23 cellular contexts compared by ENCODE assay signal in the genomic region with DNA sequence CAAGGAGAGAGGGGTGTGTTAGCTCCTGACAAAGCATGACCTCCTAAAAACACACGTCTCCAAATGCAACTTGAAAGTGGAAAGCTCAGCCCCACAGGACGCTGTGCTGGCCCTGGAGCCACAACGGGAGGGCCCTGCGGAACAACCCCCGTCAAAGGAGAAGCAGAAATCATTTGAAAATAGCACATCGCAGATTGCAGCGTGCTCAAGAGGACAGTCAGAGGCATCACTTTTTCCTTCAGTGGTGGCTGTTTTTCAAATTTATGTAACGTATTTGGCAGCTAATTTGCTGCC.
DNase-seq lines count a peak whose midpoint lies in the region; ATAC-seq and TF ChIP-seq lines count a peak whose summit lies in the region.
"Had no signal": no experiment of that assay in that cellular context is flagged by ENCODE, and none has a peak within 500 bp of the region (broad histone marks: within the 10 kb centered on the region; RNA-seq: fewer than 3 reads in every experiment).

No MANE protein-coding gene starts in this region.

- H3K4me3 ChIP-seq in DND-41 (ENCODE audit: low read depth in 1 of 2, low read length in 2 of 2) = no peak overlapping the region
- peak overlapping the region; percentile 20 for H3K4me3 ChIP-seq in iPS-15b (ENCODE audit: low read depth, low read length)
- H3K4me3 ChIP-seq in neural progenitor cell = no peak overlapping the region

- peaks cover 13% of the 10 kb centered on the region for H3K27me3 Mint-ChIP-seq in neural progenitor cell (ENCODE audit: insufficient read depth, low read depth)

- peak overlapping the region; percentile 85 for H3K4me3 Mint-ChIP-seq in neural progenitor cell
- H3K4me3 Mint-ChIP-seq: B cell had no signal

- DNase-seq in activated CD4-positive, CD25-positive, alpha-beta regulatory T cell treated with anti-CD3 and anti-CD28 coated beads, Interleukin-2, amount 50 U/mL, for 72 hours = peak; percentile 23
- DNase-seq in activated CD4-positive, CD25-positive, alpha-beta regulatory T cell (lab: John Stamatoyannopoulos, UW) = no peak
- no peak for DNase-seq in DND-41
- no peak for DNase-seq in neural progenitor cell (ENCODE audit: low spot score)
- DNase-seq in Kasumi-1 (lab: John Stamatoyannopoulos, UW) = no peak
- DNase-seq in cortex of kidney (lab: John Stamatoyannopoulos, UW) = no peak
- DNase-seq: 8988T, COR-L47, DMS 273 treated with DMSO at 0.1 percent for 48 hours, GDM1, NCI-H1417, NCI-H187, NCI-H2107, NCI-H510A treated with DMSO at 0.1 percent for 48 hours, NCI-H774, OCI-M1, Right ventricle myocardium superior had no signal

- peaks cover 80% of the 10 kb centered on the region for H3K4me1 Mint-ChIP-seq in neural progenitor cell
- H3K4me1 Mint-ChIP-seq: B cell had no signal

- H3K36me3 Mint-ChIP-seq in neural progenitor cell = peaks cover 45% of the 10 kb centered on the region

- H3K4me2 ChIP-seq in DND-41 (ENCODE audit: insufficient read depth, low read length) = peak overlapping the region; percentile 24; the same call in 1 of the 2 replicates
- peak overlapping the region; percentile 95 for H3K4me2 ChIP-seq in neural progenitor cell
- H3K4me2 ChIP-seq: KMS-11 had no signal

- H3F3A ChIP-seq in neural progenitor cell (ENCODE audit: low read depth) = peaks cover 44% of the 10 kb centered on the region

- H3K27me3 ChIP-seq in DND-41 (ENCODE audit: insufficient read depth, low read length, poor library complexity) = no peaks in the 10 kb centered on the region
- peaks cover 84% of the 10 kb centered on the region for H3K27me3 ChIP-seq in iPS-15b (ENCODE audit: control insufficient read depth, insufficient read depth, low read length)
- peaks cover 100% of the 10 kb centered on the region for H3K27me3 ChIP-seq in neural progenitor cell

- H3K4me1 ChIP-seq in DND-41 (ENCODE audit: insufficient read depth, low read length) (peaks cover 89% of the 10 kb centered on the region), iPS-15b (ENCODE audit: control insufficient read depth, insufficient read depth, low read length) (no peaks in the 10 kb centered on the region), neural progenitor cell (peaks cover 88% of the 10 kb centered on the region)

- TF ChIP-seq CTCF in DND-41 (IDR thresholded peaks at IDR 0.05; ENCODE audit: borderline replicate concordance, extremely low read depth, low read length, poor library complexity, severe bottlenecking) (no peak), neural progenitor cell (IDR thresholded peaks at IDR 0.05) (no peak)

- H3K9me3 Mint-ChIP-seq in neural progenitor cell = no peaks in the 10 kb centered on the region

- H3K36me3 ChIP-seq in DND-41 (ENCODE audit: insufficient read depth, low read length) (peaks cover 87% of the 10 kb centered on the region), iPS-15b (ENCODE audit: control insufficient read depth, insufficient read depth, low read length) (no peaks in the 10 kb centered on the region), neural progenitor cell (no peaks in the 10 kb centered on the region)

- ATAC-seq in DND-41 (ENCODE audit: insufficient read depth, low read depth) = no peak
- ATAC-seq in GM18858 (IDR thresholded peaks at IDR 0.05; ENCODE audit: unreplicated experiment) = no peak
- ATAC-seq: HCT116 had no signal

- H3K27ac Mint-ChIP-seq in neural progenitor cell = no peak overlapping the region
- H3K27ac Mint-ChIP-seq: B cell had no signal

- H3K79me2 ChIP-seq in DND-41 (ENCODE audit: insufficient read depth, low read length) = peaks cover 99% of the 10 kb centered on the region
- peaks cover 28% of the 10 kb centered on the region for H3K79me2 ChIP-seq in neural progenitor cell (ENCODE audit: low read depth)

- peak overlapping the region; percentile 32 for H3K27ac ChIP-seq in DND-41 (ENCODE audit: low read length)
- H3K27ac ChIP-seq in neural progenitor cell = no peak overlapping the region
- H3K27ac ChIP-seq: HL-60, KMS-11 had no signal

- H3K9me3 ChIP-seq in DND-41 (ENCODE audit: insufficient read depth, low read length, severe bottlenecking) (no peaks in the 10 kb centered on the region), iPS-15b (ENCODE audit: control insufficient read depth, insufficient read depth, low read length) (no peaks in the 10 kb centered on the region), neural progenitor cell (ENCODE audit: low read depth) (no peaks in the 10 kb centered on the region)

- no peak overlapping the region for H2AFZ ChIP-seq in DND-41 (ENCODE audit: low read depth, low read length)
- no peak overlapping the region for H2AFZ ChIP-seq in neural progenitor cell (replicated peaks)

- H4K20me1 ChIP-seq in DND-41 (ENCODE audit: insufficient read depth, low read length) (peaks cover 12% of the 10 kb centered on the region), neural progenitor cell (ENCODE audit: low read depth) (peaks cover 93% of the 10 kb centered on the region)

- H3K9ac ChIP-seq in DND-41 (ENCODE audit: low read depth, low read length) (no peak overlapping the region), iPS-15b (ENCODE audit: low read depth, low read length) (no peak overlapping the region), neural progenitor cell (no peak overlapping the region)
- H3K9ac ChIP-seq: KMS-11 had no signal
